ENCODE assay signal across 17 cellular contexts in the genomic region with DNA sequence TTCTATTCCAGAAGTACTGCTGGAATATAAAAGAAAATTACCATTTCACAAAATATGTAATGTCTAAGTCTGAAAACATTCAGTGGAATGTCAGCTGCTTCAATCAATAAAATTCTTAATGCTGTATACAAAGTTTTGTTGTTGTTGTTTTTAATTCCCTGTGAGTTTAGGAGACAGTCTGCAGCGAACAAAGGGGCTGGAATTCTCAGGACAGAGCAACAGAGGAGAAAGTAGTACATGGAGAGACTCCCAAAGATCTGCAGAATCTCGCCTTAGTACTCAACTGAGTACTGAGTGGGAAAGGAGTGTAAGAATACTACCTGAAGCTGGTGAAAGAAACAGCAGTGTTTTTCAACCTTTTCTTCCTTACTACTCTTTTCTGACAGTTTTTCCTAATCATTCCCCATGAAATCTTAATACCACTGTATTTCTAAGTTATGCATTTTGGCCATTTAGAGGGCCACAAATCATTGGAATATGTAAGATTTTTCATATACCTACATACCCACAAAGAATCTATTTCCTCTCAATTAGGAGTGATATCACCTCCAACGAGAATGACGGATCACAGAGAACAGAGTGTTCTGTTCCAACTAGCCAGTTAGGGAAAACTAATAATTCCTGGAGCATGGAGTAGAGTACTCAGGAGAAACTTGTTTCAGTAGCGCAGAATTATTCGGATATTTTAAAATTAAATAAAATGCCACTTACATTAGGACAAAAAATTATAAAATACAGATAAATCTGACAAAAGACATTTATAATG.
DNase-seq lines count a peak whose midpoint lies in the region; ATAC-seq and TF ChIP-seq lines count a peak whose summit lies in the region.
"Had no signal": no experiment of that assay in that cellular context is flagged by ENCODE, and none has a peak within 500 bp of the region (broad histone marks: within the 10 kb centered on the region; RNA-seq: fewer than 3 reads in every experiment).

No MANE protein-coding gene starts in this region.

- H3K27ac ChIP-seq in angular gyrus (ENCODE audit: low read depth, low read length) (peak overlapping the region; percentile 19), layer of hippocampus (ENCODE audit: low read depth, low read length) (peak overlapping the region; percentile 31), subcutaneous abdominal adipose tissue (ENCODE audit: low read depth, low read length) (peak overlapping the region; percentile 40)
- H3K27ac ChIP-seq: RWPE1 had no signal

- no peak overlapping the region for H3K4me3 Mint-ChIP-seq in nephron progenitor cell
- H3K4me3 Mint-ChIP-seq: activated CD8-positive, alpha-beta memory T cell treated with anti-CD3 and anti-CD28 coated beads, Interleukin-2, amount 10 ng/mL, durations not matched to agents 7 days and 5 days had no signal

- ATAC-seq in HG02759 (IDR thresholded peaks at IDR 0.05; ENCODE audit: unreplicated experiment): no peak
- ATAC-seq: activated CD8-positive, alpha-beta memory T cell treated with anti-CD3 and anti-CD28 coated beads, Interleukin-2, amount 10 ng/mL, durations not matched to agents 7 days and 5 days; T-helper 17 cell had no signal

- peak overlapping the region in 4 of 5 donors; percentile 3 to 47 (median 32) for H3K4me3 ChIP-seq in subcutaneous abdominal adipose tissue (ENCODE audit: low read depth in 1 of 5, low read length in 5 of 5)

- no peak overlapping the region for H3K27ac Mint-ChIP-seq in nephron progenitor cell
- H3K27ac Mint-ChIP-seq: activated CD8-positive, alpha-beta memory T cell treated with anti-CD3 and anti-CD28 coated beads, Interleukin-2, amount 10 ng/mL, durations not matched to agents 7 days and 5 days had no signal

- DNase-seq in EH (ENCODE audit: low read depth): peak; percentile 22
- no peak for DNase-seq in NCI-H2107 treated with DMSO at 0.1 percent for 48 hours (lab: John Stamatoyannopoulos, UW; ENCODE audit: unreplicated experiment)
- no peak for DNase-seq in Kasumi-1 (lab: John Stamatoyannopoulos, UW)
- DNase-seq in nephron progenitor cell: no peak
- DNase-seq: activated CD8-positive, alpha-beta memory T cell treated with anti-CD3 and anti-CD28 coated beads, Interleukin-2, amount 10 ng/mL, durations not matched to agents 7 days and 5 days; activated gamma-delta T cell treated with Interleukin-2 at 50 U/mL for 16 hours; Calu3; mesendoderm; NCI-H187; NCI-H524 treated with DMSO at 0.1 percent for 48 hours; occipital lobe; T-helper 17 cell had no signal

- no peaks in the 10 kb centered on the region for H3K9me3 Mint-ChIP-seq in nephron progenitor cell

- peaks cover 21% of the 10 kb centered on the region for H3K36me3 Mint-ChIP-seq in nephron progenitor cell (ENCODE audit: low read depth)

- H3K27me3 Mint-ChIP-seq in nephron progenitor cell (ENCODE audit: low read depth, poor library complexity): no peaks in the 10 kb centered on the region
- H3K27me3 Mint-ChIP-seq: activated CD8-positive, alpha-beta memory T cell treated with anti-CD3 and anti-CD28 coated beads, Interleukin-2, amount 10 ng/mL, durations not matched to agents 7 days and 5 days; T-helper 17 cell had no signal

- H3K27me3 ChIP-seq in layer of hippocampus (ENCODE audit: control insufficient read depth, insufficient read depth, low read length): no peaks in the 10 kb centered on the region
- no peaks in the 10 kb centered on the region for H3K27me3 ChIP-seq in subcutaneous abdominal adipose tissue (ENCODE audit: control insufficient read depth in 5 of 5, insufficient read depth in 4 of 5, low read length in 5 of 5)

- peaks cover 0 to 6% (median 0%) of the 10 kb centered on the region in 5 donors for H3K36me3 ChIP-seq in subcutaneous abdominal adipose tissue (ENCODE audit: control insufficient read depth in 5 of 5, insufficient read depth in 5 of 5, low read length in 5 of 5)

- no peaks in the 10 kb centered on the region for H3K9me3 ChIP-seq in subcutaneous abdominal adipose tissue (ENCODE audit: control insufficient read depth in 5 of 5, low read length in 5 of 5)

- peak overlapping the region in 2 of 5 donors; percentile 20 to 75 for H3K9ac ChIP-seq in subcutaneous abdominal adipose tissue (ENCODE audit: low read length in 5 of 5)

- TF ChIP-seq CTCF in nephron progenitor cell (IDR thresholded peaks at IDR 0.05): no peak

- peaks cover 0 to 51% (median 12%) of the 10 kb centered on the region in 5 donors for H3K4me1 ChIP-seq in subcutaneous abdominal adipose tissue (ENCODE audit: control insufficient read depth in 5 of 5, insufficient read depth in 5 of 5, low read length in 5 of 5)

- no peaks in the 10 kb centered on the region for H3K4me1 Mint-ChIP-seq in nephron progenitor cell
